In the genomic region with DNA sequence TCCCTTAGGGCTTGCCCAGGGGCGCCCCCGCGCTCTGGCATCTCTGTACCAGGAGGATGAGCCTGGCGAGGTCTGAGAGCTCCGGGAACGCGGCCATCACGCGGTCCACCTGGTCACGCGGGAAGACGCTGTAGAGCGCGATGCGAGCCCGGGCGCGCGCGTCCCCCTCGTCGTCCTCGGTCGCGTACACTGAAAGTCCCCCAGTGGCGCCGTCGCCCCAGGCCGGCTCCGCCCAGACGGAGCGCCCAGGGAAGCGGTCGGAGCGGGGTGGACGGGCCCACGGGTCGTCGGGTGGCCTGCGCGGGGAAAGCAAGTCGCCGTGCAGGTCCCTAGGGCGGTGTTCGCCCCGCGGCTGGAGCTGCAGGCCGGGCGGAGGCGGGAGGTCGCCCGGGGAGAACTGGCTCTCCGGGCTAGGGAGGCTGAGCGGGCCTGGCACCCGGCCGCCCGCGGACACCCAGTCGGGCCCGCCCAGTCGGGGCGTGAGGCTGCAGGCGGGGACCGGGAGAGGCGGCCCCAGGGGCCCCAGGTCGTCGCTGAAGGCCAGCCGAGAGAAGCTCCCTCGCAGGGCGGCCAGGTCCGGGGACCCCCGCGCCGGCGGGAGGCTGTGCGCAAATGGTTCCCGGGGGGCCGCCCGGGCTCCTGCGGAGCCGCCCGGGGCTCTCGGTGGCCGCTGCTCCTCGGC, we compare ENCODE assay signal across 9 cellular contexts. TPM values are rescaled to one million over a fixed set of nuclear protein-coding genes. Genes with fewer than 3 reads are reported as not detected.
DNase-seq lines count a peak whose midpoint lies in the region; ATAC-seq and TF ChIP-seq lines count a peak whose summit lies in the region.
"Had no signal": no experiment of that assay in that cellular context is flagged by ENCODE, and none has a peak within 500 bp of the region (broad histone marks: within the 10 kb centered on the region; RNA-seq: fewer than 3 reads in every experiment).

No MANE protein-coding gene starts in this region.

- ATAC-seq in HG03025 (IDR thresholded peaks at IDR 0.05; ENCODE audit: low FRiP score, unreplicated experiment) (no peak), HG02763 (IDR thresholded peaks at IDR 0.05; ENCODE audit: unreplicated experiment) (no peak), HG03460 (IDR thresholded peaks at IDR 0.05; ENCODE audit: unreplicated experiment) (no peak)

- no peaks in the 10 kb centered on the region for H3F3A ChIP-seq in smooth muscle cell (ENCODE audit: low read depth)

- H4K20me1 ChIP-seq in smooth muscle cell (ENCODE audit: low read depth), result no peaks in the 10 kb centered on the region

- H3K27me3 ChIP-seq in kidney epithelial cell (ENCODE audit: control insufficient read depth, insufficient read depth, low read length) (peaks cover 13% of the 10 kb centered on the region), smooth muscle cell (ENCODE audit: low read depth) (peaks cover 23% of the 10 kb centered on the region)

- TF ChIP-seq CTCF in cardiac fibroblast (IDR thresholded peaks at IDR 0.05; ENCODE audit: low read depth, low read length), result no peak
- TF ChIP-seq CTCF in kidney epithelial cell (IDR thresholded peaks at IDR 0.05; ENCODE audit: insufficient read depth, low read length, poor library complexity, severe bottlenecking), result no peak
- TF ChIP-seq CTCF in smooth muscle cell (IDR thresholded peaks at IDR 0.05; ENCODE audit: borderline replicate concordance, insufficient read depth, poor library complexity, severe bottlenecking), result no peak

- H3K4me2 ChIP-seq in smooth muscle cell, result peak overlapping the region; percentile 93

- no peaks in the 10 kb centered on the region for H3K9me3 ChIP-seq in smooth muscle cell (replicated peaks; ENCODE audit: low read depth)

- H3K4me1 ChIP-seq in smooth muscle cell (ENCODE audit: low read depth), result peaks cover 7% of the 10 kb centered on the region

- no peaks in the 10 kb centered on the region for H3K79me2 ChIP-seq in smooth muscle cell (ENCODE audit: low read depth)

- no peaks in the 10 kb centered on the region for H3K36me3 ChIP-seq in kidney epithelial cell (ENCODE audit: control insufficient read depth, insufficient read depth, low read length)
- H3K36me3 ChIP-seq in smooth muscle cell (ENCODE audit: low read depth), result no peaks in the 10 kb centered on the region

- H3K9ac ChIP-seq in smooth muscle cell (ENCODE audit: low read depth), result no peak overlapping the region

- H3K27ac ChIP-seq in smooth muscle cell (ENCODE audit: low read depth), result no peak overlapping the region

- WGBS in smooth muscle cell (ENCODE audit: low lambda C conversion rate), result 6% methylated on average over 80 of the region's 85 CpGs

- DNase-seq in HK-2 (ENCODE audit: unreplicated experiment), result peak; percentile 42
- no peak for DNase-seq in cardiac fibroblast (ENCODE audit: low read depth in 2 of 2)
- no peak for DNase-seq in kidney epithelial cell (ENCODE audit: low read depth)
- no peak for DNase-seq in smooth muscle cell (lab: John Stamatoyannopoulos, UW; ENCODE audit: unreplicated experiment)
- DNase-seq in activated CD4-positive, alpha-beta T cell treated with anti-CD3 and anti-CD28 coated beads, Interleukin-2, amount 50 U/mL, for 4 hours, result no peak
- DNase-seq: NCI-H2171 treated with DMSO at 0.1 percent for 48 hours had no signal

- H2AFZ ChIP-seq in smooth muscle cell (ENCODE audit: low read depth), result peak overlapping the region; percentile 62

- peak overlapping the region; percentile 19 to 39 for H3K4me3 ChIP-seq in cardiac fibroblast (replicated peaks in 1 of 2; ENCODE audit: low read depth in 2 of 2, low read length in 2 of 2)
- peak overlapping the region; percentile 36 for H3K4me3 ChIP-seq in kidney epithelial cell (ENCODE audit: low read depth, low read length)
- peak overlapping the region; percentile 53 for H3K4me3 ChIP-seq in smooth muscle cell

RNA-seq across cellular contexts. Expression of a gene that starts 34.0 kb away (rescaled TPM):
- total RNA-seq in kidney epithelial cell (not detected in 2 replicates), smooth muscle cell (0.09 TPM in 1 of 2 replicates, not detected in the other)
- polyA plus RNA-seq in smooth muscle cell, result not detected in 2 replicates

RNA-seq across cellular contexts. Expression of a gene that starts 50.8 kb away (rescaled TPM):
- total RNA-seq in kidney epithelial cell (0.96 TPM in 1 of 2 replicates, not detected in the other), smooth muscle cell (1.4 and 5.1 TPM in 2 replicates)
- polyA plus RNA-seq in smooth muscle cell, result 0.15 and 2.0 TPM in 2 replicates
